ENCODE assay signal across 9 cellular contexts in genomic region chr6:912871-913663, GRCh38.
DNase-seq lines count a peak whose midpoint lies in the region; ATAC-seq and TF ChIP-seq lines count a peak whose summit lies in the region.
"Had no signal": no experiment of that assay in that cellular context is flagged by ENCODE, and none has a peak within 500 bp of the region (broad histone marks: within the 10 kb centered on the region; RNA-seq: fewer than 3 reads in every experiment).

No MANE protein-coding gene starts in this region.

- H3K27me3 ChIP-seq in IMR-90 (ENCODE audit: control insufficient read depth, insufficient read depth, low read length) (peaks cover 12% of the 10 kb centered on the region), mammary epithelial cell (ENCODE audit: insufficient read depth, low read length) (no peaks in the 10 kb centered on the region)

- dilution Hi-C loops in IMR-90 (cut with HindIII; ENCODE audit: low sequenced_read_pairs, unreplicated experiment), result no loop called here
- dilution Hi-C loops in mammary epithelial cell (cut with HindIII; ENCODE audit: low sequenced_read_pairs), result loop anchor here (10.0 kb wide), 1 partner anchor 318 kb away; no protein-coding TSS in a partner anchor

- H4K5ac ChIP-seq in IMR-90 (ENCODE audit: low read depth, low read length), result no peak overlapping the region

- H3K4me3 ChIP-seq in IMR-90 (ENCODE audit: insufficient read depth, low read depth, low read length), result no peak overlapping the region
- H3K4me3 ChIP-seq in mammary epithelial cell (replicated peaks in 1 of 3; ENCODE audit: insufficient read depth in 1 of 3, low read depth in 2 of 3, low read length in 3 of 3), result no peak overlapping the region

- H3K4ac ChIP-seq in IMR-90 (ENCODE audit: low read depth, low read length), result no peak overlapping the region

- H2AK9ac ChIP-seq in IMR-90 (replicated peaks; ENCODE audit: low read depth, low read length, poor library complexity), result no peak overlapping the region

- H3K27ac Mint-ChIP-seq in Calu3 (ENCODE audit: unreplicated experiment), result no peak overlapping the region

- no TSS peak for BruUV-seq in Calu3 (replicated peaks; lab: Mats Ljungman, UMichigan)
- no TSS peak for BruUV-seq in IMR-90 (replicated peaks; lab: Mats Ljungman, UMichigan)
- no TSS peak for BruUV-seq in mammary epithelial cell (replicated peaks; lab: Mats Ljungman, UMichigan)

- H3K36me3 ChIP-seq in IMR-90 (ENCODE audit: control insufficient read depth, insufficient read depth, low read length), result no peaks in the 10 kb centered on the region
- no peaks in the 10 kb centered on the region for H3K36me3 ChIP-seq in mammary epithelial cell (ENCODE audit: insufficient read depth, low read length)

- H3K36me3 Mint-ChIP-seq in Calu3 (ENCODE audit: insufficient read depth, unreplicated experiment), result no peaks in the 10 kb centered on the region

- H3K79me2 ChIP-seq in mammary epithelial cell (ENCODE audit: insufficient read depth, low read length), result no peaks in the 10 kb centered on the region

- H3K9me3 Mint-ChIP-seq in Calu3 (ENCODE audit: low read depth, unreplicated experiment), result peaks cover 4% of the 10 kb centered on the region

- no peaks in the 10 kb centered on the region; the same call in 1 of the 2 replicates for H3K9me3 ChIP-seq in IMR-90 (ENCODE audit: control insufficient read depth, insufficient read depth, low read length)
- H3K9me3 ChIP-seq in mammary epithelial cell (replicated peaks; ENCODE audit: insufficient read depth, low read length), result peaks cover 4% of the 10 kb centered on the region

- no peak overlapping the region for H2BK20ac ChIP-seq in IMR-90 (ENCODE audit: low read depth, low read length)

- H3K4me1 ChIP-seq in IMR-90 (ENCODE audit: control insufficient read depth, insufficient read depth, low read length) (peaks cover 4% of the 10 kb centered on the region; the same call in 1 of the 2 replicates), mammary epithelial cell (ENCODE audit: insufficient read depth, low read length) (no peaks in the 10 kb centered on the region)

- TF ChIP-seq CTCF in Calu3 (IDR thresholded peaks at IDR 0.05; ENCODE audit: unreplicated experiment), result peak; percentile 48
- TF ChIP-seq CTCF in IMR-90 (conservative IDR thresholded peaks at IDR 0.05; ENCODE audit: low read depth, low read length), result peak; percentile 69
- peak; percentile 60 to 81 for TF ChIP-seq CTCF in mammary epithelial cell (conservative IDR thresholded peaks at IDR 0.05 in 1 of 2, IDR thresholded peaks at IDR 0.05 in 1 of 2; ENCODE audit: extremely low read depth in 1 of 2, insufficient read depth in 1 of 2, low read depth in 1 of 2, low read length in 2 of 2)

- H3K23ac ChIP-seq in IMR-90 (ENCODE audit: low read depth, low read length), result no peak overlapping the region

- no peak overlapping the region for H2BK120ac ChIP-seq in IMR-90 (ENCODE audit: low read depth, low read length)

- H3K14ac ChIP-seq in IMR-90 (replicated peaks; ENCODE audit: low read depth, low read length), result no peak overlapping the region

- TF ChIP-seq POLR2A in IMR-90 (IDR thresholded peaks at IDR 0.05; ENCODE audit: low read depth, low read length), result no peak

- POLR2A ChIA-PET in IMR-90 (lab: Charles Lee; ENCODE audit: unreplicated experiment), result interaction anchor here (0.7 kb wide), 1 partner anchor 474 kb away, joined by 4 read pairs; no protein-coding TSS in a partner anchor

- WGBS in IMR-90 (ENCODE audit: extremely low coverage in 2 of 2, insufficient read length in 1 of 2), 2 experiments, result no CpG with 5 or more reads among the region's 13 CpGs
- WGBS in mammary epithelial cell (ENCODE audit: low coverage, missing lambda C conversion rate), result 5% methylated on average over 8 of the region's 13 CpGs

- no peaks in the 10 kb centered on the region for H3K79me1 ChIP-seq in IMR-90 (ENCODE audit: low read depth in 1 of 2, low read length in 2 of 2)

- H2BK15ac ChIP-seq in IMR-90 (ENCODE audit: low read depth, low read length), result no peak overlapping the region

- H2AFZ ChIP-seq in IMR-90 (replicated peaks; ENCODE audit: low read length, poor library complexity) (no peak overlapping the region), mammary epithelial cell (ENCODE audit: low read depth, low read length) (no peak overlapping the region)

- intact Hi-C loops in Calu3 (cut with micrococcal nuclease; ENCODE audit: unreplicated experiment) (loop anchor here (1.0 to 5.0 kb wide), 3 partner anchors 144 to 422 kb away; no protein-coding TSS in a partner anchor), IMR-90 (cut with micrococcal nuclease) (loop anchor here (1.0 to 5.0 kb wide), 5 partner anchors 116 to 524 kb away; no protein-coding TSS in a partner anchor), mammary epithelial cell (cut with micrococcal nuclease) (loop anchor here (1.0 kb wide), 1 partner anchor 423 kb away; no protein-coding TSS in a partner anchor)

- no peaks in the 10 kb centered on the region for H3K9me1 ChIP-seq in IMR-90 (ENCODE audit: insufficient read depth, low read length)

- no peak overlapping the region for H3K56ac ChIP-seq in IMR-90 (ENCODE audit: extremely low read depth, insufficient read depth, low read length)

- no peak overlapping the region for H4K8ac ChIP-seq in IMR-90 (ENCODE audit: low read depth in 2 of 2, low read length in 2 of 2)

- H4K20me1 ChIP-seq in IMR-90 (ENCODE audit: insufficient read depth, low read length) (no peaks in the 10 kb centered on the region), mammary epithelial cell (ENCODE audit: insufficient read depth, low read length) (no peaks in the 10 kb centered on the region)

- H2BK5ac ChIP-seq in IMR-90 (ENCODE audit: low read depth, low read length, poor library complexity, severe bottlenecking), result no peak overlapping the region

- in situ Hi-C loops in IMR-90 (cut with MboI; ENCODE audit: low sequenced_read_pairs), result loop anchor here (25.0 kb wide), 1 partner anchor 474 kb away; the partner anchor contains the start of gene FOXF2
- in situ Hi-C loops in mammary epithelial cell (cut with MboI; ENCODE audit: low sequenced_read_pairs in 2 of 2), result loop anchor here in 1 of 2 donors (5.0 kb wide), 1 partner anchor 424 kb away; no protein-coding TSS in a partner anchor

- H3K9ac ChIP-seq in IMR-90 (ENCODE audit: low read depth, low read length), result no peak overlapping the region
- no peak overlapping the region for H3K9ac ChIP-seq in mammary epithelial cell (ENCODE audit: insufficient read depth, low read length)

- CTCF ChIA-PET in Calu3 (lab: Charles Lee), result interaction anchor here (0.7 to 1.7 kb wide), 8 partner anchors 136 to 484 kb away, joined by 3 to 6 read pairs (median 4); no protein-coding TSS in a partner anchor
- CTCF ChIA-PET in IMR-90 (lab: Yijun Ruan, JAX), result interaction anchor here (0.5 to 1.3 kb wide), 12 partner anchors 115 to 506 kb away, joined by 3 to 6 read pairs (median 4); partner anchors contain the start of gene FOXQ1
- CTCF ChIA-PET in mammary epithelial cell (lab: Charles Lee; ENCODE audit: low non-redundant PET), result interaction anchor here (0.9 kb wide), 1 partner anchor 423 kb away, joined by 3 read pairs; no protein-coding TSS in a partner anchor

- H3K27ac ChIP-seq in IMR-90 (ENCODE audit: insufficient read depth, low read length), result no peak overlapping the region
- H3K27ac ChIP-seq in mammary epithelial cell (ENCODE audit: insufficient read depth, low read depth, low read length), result no peak overlapping the region

- H3K4me1 Mint-ChIP-seq in Calu3 (ENCODE audit: low read depth, unreplicated experiment), result peaks cover 7% of the 10 kb centered on the region

- no peak overlapping the region for H4K91ac ChIP-seq in IMR-90 (ENCODE audit: insufficient read depth, low read depth, low read length)

- peak; percentile 78 for TF ChIP-seq RAD21 in IMR-90 (IDR thresholded peaks at IDR 0.05; ENCODE audit: low read length)

- H3K4me2 ChIP-seq in IMR-90 (ENCODE audit: low read depth, low read length) (peak overlapping the region; percentile 29; the same call in 1 of the 2 replicates), mammary epithelial cell (ENCODE audit: insufficient read depth, low read depth, low read length) (no peak overlapping the region)

- H2AK5ac ChIP-seq in IMR-90 (ENCODE audit: low read depth, low read length), result no peak overlapping the region

- DNase-seq in Calu3 (peak; percentile 58), IMR-90 (peak; percentile 47), mammary epithelial cell (peak; percentile 7), midbrain (lab: John Stamatoyannopoulos, UW) (peak; percentile 3), GDM1 (lab: John Stamatoyannopoulos, UW) (no peak), activated gamma-delta T cell (lab: John Stamatoyannopoulos, UW) (no peak)
- no peak for DNase-seq in stimulated activated CD4-positive, alpha-beta T cell treated with anti-CD3 and anti-CD28 coated beads, Interleukin-4, amount 100 ng/mL, for 1 hour
- DNase-seq: left cardiac atrium had no signal

- no peak overlapping the region for H3K18ac ChIP-seq in IMR-90 (ENCODE audit: low read depth, low read length)

- peak; percentile 88 for ATAC-seq in IMR-90 (ENCODE audit: low read depth)
- ATAC-seq in HG03565 (IDR thresholded peaks at IDR 0.05; ENCODE audit: unreplicated experiment), result no peak

- no peak overlapping the region for H3K4me3 Mint-ChIP-seq in Calu3 (ENCODE audit: low read depth, unreplicated experiment)

- no peaks in the 10 kb centered on the region for H3K27me3 Mint-ChIP-seq in Calu3 (ENCODE audit: unreplicated experiment)

TF ChIP-seq in IMR-90, 13 proteins besides CTCF, POLR2A, EP300 and RAD21 (continues in another document):
- peak; percentile 64 for TF ChIP-seq SMC3 (IDR thresholded peaks at IDR 0.05; ENCODE audit: low read depth, low read length)
- TF ChIP-seq BHLHE40 (IDR thresholded peaks at IDR 0.05; ENCODE audit: low read depth, low read length), result no peak
- no peak for TF ChIP-seq CHD1 (IDR thresholded peaks at IDR 0.05; ENCODE audit: low read depth, low read length)
- TF ChIP-seq USF2 (IDR thresholded peaks at IDR 0.05; ENCODE audit: low read depth, low read length), result no peak
- no peak for TF ChIP-seq MXI1 (IDR thresholded peaks at IDR 0.05; ENCODE audit: borderline replicate concordance, low read depth, low read length)
- TF ChIP-seq RFX5 (IDR thresholded peaks at IDR 0.05; ENCODE audit: low read depth, low read length), result no peak
- TF ChIP-seq RCOR1 (IDR thresholded peaks at IDR 0.05; ENCODE audit: insufficient replicate concordance, low read length), result no peak
- peak; percentile 23; the same call in 1 of the 2 replicates for TF ChIP-seq FOS (IDR thresholded peaks at IDR 0.05; ENCODE audit: low read depth, low read length)

Comparison
In these comparisons a context has a peak if more than half of its experiments do, and no peak if none do; other contexts are left out.
1. DNase-seq: peak in Calu3 (single experiment), IMR-90 (single experiment), mammary epithelial cell (single experiment) and midbrain (single experiment); none in GDM1 (single experiment), activated gamma-delta T cell (single experiment) and stimulated activated CD4-positive, alpha-beta T cell treated with anti-CD3 and anti-CD28 coated beads, Interleukin-4, amount 100 ng/mL, for 1 hour (single experiment).
2. Peak in every context shown above with its lines, with median percentiles within 50 percentile points of each other: CTCF ChIP-seq.